ENCODE assay signal across 2 cellular contexts in genomic region chr14:67940476-67940875, GRCh38.
TF ChIP-seq lines count a peak whose summit lies in the region.

No MANE protein-coding gene starts in this region.

TF ChIP-seq in HCT116, 20 proteins besides CTCF, POLR2A, EP300 and RAD21 (continued from another document):
- TF ChIP-seq REST (IDR thresholded peaks at IDR 0.05; ENCODE audit: low read depth), result no peak
- TF ChIP-seq ELF1 (IDR thresholded peaks at IDR 0.05; ENCODE audit: borderline replicate concordance, low read depth), result no peak
- no peak for TF ChIP-seq JUND (IDR thresholded peaks at IDR 0.05)
- TF ChIP-seq EZH2phosphoT487 (IDR thresholded peaks at IDR 0.05; ENCODE audit: borderline replicate concordance), result no peak
- TF ChIP-seq ZFX (IDR thresholded peaks at IDR 0.05), result no peak
- no peak for TF ChIP-seq SP1 (IDR thresholded peaks at IDR 0.05; ENCODE audit: low read depth)
- no peak for TF ChIP-seq FOSL1 (IDR thresholded peaks at IDR 0.05; ENCODE audit: low read depth)
- no peak for TF ChIP-seq TCF7L2 (IDR thresholded peaks at IDR 0.05; ENCODE audit: borderline replicate concordance, extremely low read depth, insufficient read depth, insufficient read length)
TF ChIP-seq in HCT116: peak in this region for 0.

TF ChIP-seq in liver, 16 proteins besides CTCF, POLR2A, EP300 and RAD21:
- TF ChIP-seq REST (IDR thresholded peaks at IDR 0.05) (peak; percentile 27), TAF1 (conservative IDR thresholded peaks at IDR 0.05) (peak; percentile 63), YY1 (IDR thresholded peaks at IDR 0.05) (peak; percentile 59), GABPA (IDR thresholded peaks at IDR 0.05 in 1 of 2, conservative IDR thresholded peaks at IDR 0.05 in 1 of 2) (no peak), JUND (IDR thresholded peaks at IDR 0.05) (peak in 1 of 2 donors; percentile 54), MAX (IDR thresholded peaks at IDR 0.05) (no peak), HNF4A (conservative IDR thresholded peaks at IDR 0.05) (peak in 1 of 2 donors; percentile 51)
TF ChIP-seq in liver: peak in this region for 5.
